In genomic region chr7:28725911-28726310, GRCh38 we compare ENCODE assay signal across 18 cellular contexts.
"Had no signal": no experiment of that assay in that cellular context is flagged by ENCODE, and none has a peak within 500 bp of the region (broad histone marks: within the 10 kb centered on the region; RNA-seq: fewer than 3 reads in every experiment).

No MANE protein-coding gene starts in this region.

- H3K4me1 ChIP-seq: psoas muscle, uterus had no signal

- H3K36me3 ChIP-seq: thyroid gland, uterus had no signal

- H3K27ac ChIP-seq: left lung, psoas muscle, uterus had no signal

- ATAC-seq: left lung had no signal

- H3K9me3 Mint-ChIP-seq: activated CD4-positive, alpha-beta memory T cell treated with anti-CD3 and anti-CD28 coated beads, Interleukin-2, amount 10 ng/mL, durations not matched to agents 7 days and 5 days; activated naive CD8-positive, alpha-beta T cell treated with anti-CD3 and anti-CD28 coated beads, Interleukin-2, amount 10 ng/mL, durations not matched to agents 7 days and 5 days; nephron progenitor cell; stimulated activated naive CD8-positive, alpha-beta T cell treated with anti-CD3 and anti-CD28 coated beads, Interleukin-15, Interleukin-2, amounts not matched to agents 100 ng/mL and 50 ng/mL, for 24 hours had no signal

- H3K36me3 Mint-ChIP-seq: activated naive CD8-positive, alpha-beta T cell treated with anti-CD3 and anti-CD28 coated beads, Interleukin-2, amount 10 ng/mL, durations not matched to agents 7 days and 5 days had no signal

- H3K27me3 ChIP-seq: esophagus muscularis mucosa, heart left ventricle, left lung, thyroid gland, uterus had no signal

- H3K4me3 Mint-ChIP-seq: activated CD4-positive, alpha-beta memory T cell treated with anti-CD3 and anti-CD28 coated beads, Interleukin-2, amount 10 ng/mL, durations not matched to agents 7 days and 5 days; activated naive CD8-positive, alpha-beta T cell treated with anti-CD3 and anti-CD28 coated beads, Interleukin-2, amount 10 ng/mL, durations not matched to agents 7 days and 5 days; stimulated activated naive CD8-positive, alpha-beta T cell treated with anti-CD3 and anti-CD28 coated beads, Interleukin-15, Interleukin-2, amounts not matched to agents 100 ng/mL and 50 ng/mL, for 24 hours had no signal

- H3K4me3 ChIP-seq: esophagus muscularis mucosa, heart left ventricle, left lung, psoas muscle, thyroid gland, uterus had no signal

- H3K27me3 Mint-ChIP-seq: activated CD4-positive, alpha-beta memory T cell treated with anti-CD3 and anti-CD28 coated beads, Interleukin-2, amount 10 ng/mL, durations not matched to agents 7 days and 5 days had no signal

- DNase-seq: activated CD4-positive, alpha-beta memory T cell treated with anti-CD3 and anti-CD28 coated beads, Interleukin-2, amount 10 ng/mL, durations not matched to agents 7 days and 5 days; activated naive CD8-positive, alpha-beta T cell treated with anti-CD3 and anti-CD28 coated beads, Interleukin-2, amount 10 ng/mL, durations not matched to agents 7 days and 5 days; activated T-cell treated with anti-CD3 and anti-CD28 coated beads, Interleukin-2, amount 50 U/mL, for 48 hours; aorta; cerebellar nuclear complex; dermis blood vessel endothelial cell; foreskin melanocyte; heart left ventricle; left lung; mesendoderm; psoas muscle; stimulated activated CD4-positive, alpha-beta T cell treated with anti-CD3 and anti-CD28 coated beads, Interleukin-15, amount 100 ng/mL, for 24 hours; stimulated activated CD4-positive, alpha-beta T cell treated with anti-CD3 and anti-CD28 coated beads, Interleukin-4, amount 100 ng/mL, for 24 hours; uterus had no signal

- H3K27ac Mint-ChIP-seq: activated CD4-positive, alpha-beta memory T cell treated with anti-CD3 and anti-CD28 coated beads, Interleukin-2, amount 10 ng/mL, durations not matched to agents 7 days and 5 days; activated naive CD8-positive, alpha-beta T cell treated with anti-CD3 and anti-CD28 coated beads, Interleukin-2, amount 10 ng/mL, durations not matched to agents 7 days and 5 days; stimulated activated naive CD8-positive, alpha-beta T cell treated with anti-CD3 and anti-CD28 coated beads, Interleukin-15, Interleukin-2, amounts not matched to agents 100 ng/mL and 50 ng/mL, for 24 hours had no signal

- H3K9me3 ChIP-seq: esophagus muscularis mucosa, heart left ventricle, left lung, psoas muscle, thyroid gland, uterus had no signal
